1 cellular context compared by ENCODE assay signal in genomic region chr6:47437592-47437991, GRCh38.
TF ChIP-seq lines count a peak whose summit lies in the region.

No MANE protein-coding gene starts in this region.

TF ChIP-seq in GM23338, 12 proteins besides CTCF, POLR2A, EP300 and RAD21 (continued from another document):
- TF ChIP-seq REST (IDR thresholded peaks at IDR 0.05; ENCODE audit: unreplicated experiment) = no peak
